17 cellular contexts compared by ENCODE assay signal in genomic region chr4:4704267-4704666, GRCh38.
DNase-seq lines count a peak whose midpoint lies in the region; ATAC-seq and TF ChIP-seq lines count a peak whose summit lies in the region.
"Had no signal": no experiment of that assay in that cellular context is flagged by ENCODE, and none has a peak within 500 bp of the region (broad histone marks: within the 10 kb centered on the region; RNA-seq: fewer than 3 reads in every experiment).

No MANE protein-coding gene starts in this region.

- H3K9me1 ChIP-seq in IMR-90 (ENCODE audit: insufficient read depth, low read length): no peaks in the 10 kb centered on the region

- dilution Hi-C loops in IMR-90 (cut with HindIII; ENCODE audit: low sequenced_read_pairs, unreplicated experiment): no loop called here

- H3K14ac ChIP-seq in IMR-90 (replicated peaks; ENCODE audit: low read depth, low read length): no peak overlapping the region

- no peak overlapping the region for H3K18ac ChIP-seq in IMR-90 (ENCODE audit: low read depth, low read length)

- no peak overlapping the region for H2BK15ac ChIP-seq in IMR-90 (ENCODE audit: low read depth, low read length)

- no peak overlapping the region for H3K4me3 ChIP-seq in IMR-90 (ENCODE audit: insufficient read depth, low read depth, low read length)
- H3K4me3 ChIP-seq: GM12878 had no signal

- peak overlapping the region; percentile 43 for H2AFZ ChIP-seq in IMR-90 (replicated peaks; ENCODE audit: low read length, poor library complexity)

- TF ChIP-seq CTCF in IMR-90 (conservative IDR thresholded peaks at IDR 0.05; ENCODE audit: low read depth, low read length): no peak

- no peak overlapping the region for H3K9ac ChIP-seq in IMR-90 (ENCODE audit: low read depth, low read length)

- H3K27me3 ChIP-seq in IMR-90 (ENCODE audit: control insufficient read depth, insufficient read depth, low read length): peaks cover 6% of the 10 kb centered on the region

- H3K4me1 ChIP-seq in IMR-90 (ENCODE audit: control insufficient read depth, insufficient read depth, low read length): no peaks in the 10 kb centered on the region
- H3K4me1 ChIP-seq: Caco-2 had no signal

- in situ Hi-C loops in IMR-90 (cut with MboI; ENCODE audit: low sequenced_read_pairs): no loop called here

- no peak overlapping the region for H3K56ac ChIP-seq in IMR-90 (ENCODE audit: extremely low read depth, insufficient read depth, low read length)

- TF ChIP-seq POLR2A in IMR-90 (IDR thresholded peaks at IDR 0.05; ENCODE audit: low read depth, low read length): no peak

- H4K91ac ChIP-seq in IMR-90 (ENCODE audit: insufficient read depth, low read depth, low read length): no peak overlapping the region

- POLR2A ChIA-PET in IMR-90 (lab: Charles Lee; ENCODE audit: unreplicated experiment): no interaction called here

- no peak overlapping the region for H2AK9ac ChIP-seq in IMR-90 (replicated peaks; ENCODE audit: low read depth, low read length, poor library complexity)

- no peaks in the 10 kb centered on the region for H4K20me1 ChIP-seq in IMR-90 (ENCODE audit: insufficient read depth, low read length)

- H3K23ac ChIP-seq in IMR-90 (ENCODE audit: low read depth, low read length): no peak overlapping the region

- no peak overlapping the region for H4K5ac ChIP-seq in IMR-90 (ENCODE audit: low read depth, low read length)

- no peaks in the 10 kb centered on the region for H3K79me1 ChIP-seq in IMR-90 (ENCODE audit: low read depth in 1 of 2, low read length in 2 of 2)

- intact Hi-C loops in IMR-90 (cut with micrococcal nuclease): no loop called here

- TF ChIP-seq RAD21 in IMR-90 (IDR thresholded peaks at IDR 0.05; ENCODE audit: low read length): no peak

- no peak overlapping the region for H2BK120ac ChIP-seq in IMR-90 (ENCODE audit: low read depth, low read length)

- DNase-seq in AG20443 (ENCODE audit: low spot score): peak; percentile 71
- DNase-seq in IMR-90: peak; percentile 41
- peak; percentile 95 for DNase-seq in SKM-1 treated with dmso at 0.1 percent for 144 hours (lab: John Stamatoyannopoulos, UW; ENCODE audit: unreplicated experiment)
- DNase-seq in iris pigment epithelial cell (ENCODE audit: low read depth): peak; percentile 76
- DNase-seq in NCI-H1048 (lab: John Stamatoyannopoulos, UW): no peak
- DNase-seq: activated CD8-positive, alpha-beta T cell treated with anti-CD3 and anti-CD28 coated beads, Interleukin-2, amount 10 ng/mL, durations not matched to agents 7 days and 5 days; Caco-2; NCI-H1092; NCI-H526; RPMI8226; stimulated activated naive CD8-positive, alpha-beta T cell treated with anti-CD3 and anti-CD28 coated beads, Interleukin-15, Interleukin-2, amounts not matched to agents 100 U/mL and 50 U/mL, for 24 hours; WERI-Rb-1 had no signal

- H3K36me3 ChIP-seq in IMR-90 (ENCODE audit: control insufficient read depth, insufficient read depth, low read length): no peaks in the 10 kb centered on the region
- H3K36me3 ChIP-seq: WERI-Rb-1 had no signal

- WGBS in IMR-90 (ENCODE audit: extremely low coverage in 2 of 2, insufficient read length in 1 of 2), 2 experiments: 58% methylated on average over 4 of the region's 7 CpGs; no CpG with 5 or more reads in 1 of the 2 experiments

- BruUV-seq in IMR-90 (replicated peaks; lab: Mats Ljungman, UMichigan): no TSS peak

- H3K4me2 ChIP-seq in IMR-90 (ENCODE audit: low read depth, low read length): no peak overlapping the region

- no peak overlapping the region for H3K27ac ChIP-seq in IMR-90 (ENCODE audit: insufficient read depth, low read length)
- H3K27ac ChIP-seq: WERI-Rb-1 had no signal

- H2AK5ac ChIP-seq in IMR-90 (ENCODE audit: low read depth, low read length): no peak overlapping the region

- H2BK5ac ChIP-seq in IMR-90 (ENCODE audit: low read depth, low read length, poor library complexity, severe bottlenecking): no peak overlapping the region

- CTCF ChIA-PET in IMR-90 (lab: Yijun Ruan, JAX): no interaction called here

- no peak overlapping the region for H3K4ac ChIP-seq in IMR-90 (ENCODE audit: low read depth, low read length)

- H2BK20ac ChIP-seq in IMR-90 (ENCODE audit: low read depth, low read length): no peak overlapping the region

- no peaks in the 10 kb centered on the region for H3K9me3 ChIP-seq in IMR-90 (ENCODE audit: control insufficient read depth, insufficient read depth, low read length)
- H3K9me3 ChIP-seq: Caco-2 had no signal

- ATAC-seq in IMR-90 (ENCODE audit: low read depth) (no peak), GM21825 (IDR thresholded peaks at IDR 0.05; ENCODE audit: unreplicated experiment) (no peak), HG03097 (IDR thresholded peaks at IDR 0.05; ENCODE audit: low FRiP score, unreplicated experiment) (no peak), GM18517 (IDR thresholded peaks at IDR 0.05; ENCODE audit: unreplicated experiment) (no peak)
- ATAC-seq: activated CD8-positive, alpha-beta T cell treated with anti-CD3 and anti-CD28 coated beads, Interleukin-2, amount 10 ng/mL, durations not matched to agents 7 days and 5 days; GM12878; HepG2; stimulated activated naive CD8-positive, alpha-beta T cell treated with anti-CD3 and anti-CD28 coated beads, Interleukin-15, Interleukin-2, amounts not matched to agents 100 U/mL and 50 U/mL, for 24 hours had no signal

- H4K8ac ChIP-seq in IMR-90 (ENCODE audit: low read depth in 2 of 2, low read length in 2 of 2): no peak overlapping the region

TF ChIP-seq in IMR-90, 13 proteins besides CTCF, POLR2A, EP300 and RAD21:
- peak; percentile 61 for TF ChIP-seq CEBPB (IDR thresholded peaks at IDR 0.05; ENCODE audit: low read depth, low read length)
- TF ChIP-seq RCOR1 (IDR thresholded peaks at IDR 0.05; ENCODE audit: insufficient replicate concordance, low read length): no peak
